Comparison of ENCODE assay signal across 14 cellular contexts in genomic region chr10:50210876-50211275, GRCh38.
"Had no signal": no experiment of that assay in that cellular context is flagged by ENCODE, and none has a peak within 500 bp of the region (broad histone marks: within the 10 kb centered on the region; RNA-seq: fewer than 3 reads in every experiment).

No MANE protein-coding gene starts in this region.

- ATAC-seq: activated CD4-positive, CD25-positive, alpha-beta regulatory T cell treated with anti-CD3 and anti-CD28 coated beads, Interleukin-2, amount 50 U/mL, for 24 hours; esophagus mucosa had no signal

- DNase-seq: activated CD4-positive, alpha-beta T cell treated with anti-CD3 and anti-CD28 coated beads, Interleukin-2, amount 50 U/mL, for 4 hours; activated naive CD4-positive, alpha-beta T cell; activated T-cell treated with anti-CD3 and anti-CD28 coated beads, Interleukin-2, amount 50 U/mL, for 72 hours; dorsolateral prefrontal cortex; hippocampal formation; kidney glomerular epithelial cell; mesendoderm; sigmoid colon; stimulated activated CD4-positive, alpha-beta T cell treated with anti-CD3 and anti-CD28 coated beads, Interleukin-2, amount 100 ng/mL, for 24 hours; stimulated activated naive CD4-positive, alpha-beta T cell; substantia nigra; transverse colon had no signal

- H3K4me3 ChIP-seq: dorsolateral prefrontal cortex, sigmoid colon, transverse colon had no signal
